Comparison of ENCODE assay signal across 1 cellular context in the genomic region with DNA sequence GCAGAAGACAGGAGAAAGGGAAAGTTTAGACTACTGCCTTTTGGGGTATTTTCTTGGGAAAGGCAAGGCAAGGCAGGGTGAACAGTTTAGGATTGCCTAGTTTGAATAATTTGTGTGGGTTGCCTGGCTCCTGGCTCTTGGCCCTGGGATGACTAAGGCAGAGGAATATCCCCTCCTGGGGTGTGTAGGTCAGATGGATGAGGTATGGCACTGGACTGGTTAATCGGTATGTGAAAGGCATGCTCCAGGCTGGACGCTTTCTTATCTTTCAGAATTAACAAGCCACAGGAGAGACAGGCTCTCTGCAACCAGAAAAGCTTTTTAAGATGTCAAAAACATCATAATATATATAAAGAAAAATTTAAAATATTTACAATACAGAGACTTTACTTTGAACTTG.
A peak's percentile ranks its signal among the peaks of the same experiment; 100 is the strongest.
TF ChIP-seq lines count a peak whose summit lies in the region.

No MANE protein-coding gene starts in this region.

TF ChIP-seq in HEK293, 187 proteins besides CTCF, POLR2A, EP300 and RAD21 (continued from another document):
- TF ChIP-seq, protein P1, sequence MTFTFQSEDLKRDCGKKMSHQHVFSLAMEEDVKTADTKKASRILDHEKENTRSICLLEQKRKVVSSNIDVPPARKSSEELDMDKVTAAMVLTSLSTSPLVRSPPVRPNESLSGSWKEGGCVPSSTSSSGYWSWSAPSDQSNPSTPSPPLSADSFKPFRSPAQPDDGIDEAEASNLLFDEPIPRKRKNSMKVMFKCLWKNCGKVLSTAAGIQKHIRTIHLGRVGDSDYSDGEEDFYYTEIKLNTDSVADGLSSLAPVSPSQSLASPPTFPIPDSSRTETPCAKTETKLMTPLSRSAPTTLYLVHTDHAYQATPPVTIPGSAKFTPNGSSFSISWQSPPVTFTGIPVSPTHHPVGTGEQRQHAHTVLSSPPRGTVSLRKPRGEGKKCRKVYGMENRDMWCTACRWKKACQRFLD (tag by site-specific recombination; IDR thresholded peaks at IDR 0.05): no peak
- TF ChIP-seq, protein P2, sequence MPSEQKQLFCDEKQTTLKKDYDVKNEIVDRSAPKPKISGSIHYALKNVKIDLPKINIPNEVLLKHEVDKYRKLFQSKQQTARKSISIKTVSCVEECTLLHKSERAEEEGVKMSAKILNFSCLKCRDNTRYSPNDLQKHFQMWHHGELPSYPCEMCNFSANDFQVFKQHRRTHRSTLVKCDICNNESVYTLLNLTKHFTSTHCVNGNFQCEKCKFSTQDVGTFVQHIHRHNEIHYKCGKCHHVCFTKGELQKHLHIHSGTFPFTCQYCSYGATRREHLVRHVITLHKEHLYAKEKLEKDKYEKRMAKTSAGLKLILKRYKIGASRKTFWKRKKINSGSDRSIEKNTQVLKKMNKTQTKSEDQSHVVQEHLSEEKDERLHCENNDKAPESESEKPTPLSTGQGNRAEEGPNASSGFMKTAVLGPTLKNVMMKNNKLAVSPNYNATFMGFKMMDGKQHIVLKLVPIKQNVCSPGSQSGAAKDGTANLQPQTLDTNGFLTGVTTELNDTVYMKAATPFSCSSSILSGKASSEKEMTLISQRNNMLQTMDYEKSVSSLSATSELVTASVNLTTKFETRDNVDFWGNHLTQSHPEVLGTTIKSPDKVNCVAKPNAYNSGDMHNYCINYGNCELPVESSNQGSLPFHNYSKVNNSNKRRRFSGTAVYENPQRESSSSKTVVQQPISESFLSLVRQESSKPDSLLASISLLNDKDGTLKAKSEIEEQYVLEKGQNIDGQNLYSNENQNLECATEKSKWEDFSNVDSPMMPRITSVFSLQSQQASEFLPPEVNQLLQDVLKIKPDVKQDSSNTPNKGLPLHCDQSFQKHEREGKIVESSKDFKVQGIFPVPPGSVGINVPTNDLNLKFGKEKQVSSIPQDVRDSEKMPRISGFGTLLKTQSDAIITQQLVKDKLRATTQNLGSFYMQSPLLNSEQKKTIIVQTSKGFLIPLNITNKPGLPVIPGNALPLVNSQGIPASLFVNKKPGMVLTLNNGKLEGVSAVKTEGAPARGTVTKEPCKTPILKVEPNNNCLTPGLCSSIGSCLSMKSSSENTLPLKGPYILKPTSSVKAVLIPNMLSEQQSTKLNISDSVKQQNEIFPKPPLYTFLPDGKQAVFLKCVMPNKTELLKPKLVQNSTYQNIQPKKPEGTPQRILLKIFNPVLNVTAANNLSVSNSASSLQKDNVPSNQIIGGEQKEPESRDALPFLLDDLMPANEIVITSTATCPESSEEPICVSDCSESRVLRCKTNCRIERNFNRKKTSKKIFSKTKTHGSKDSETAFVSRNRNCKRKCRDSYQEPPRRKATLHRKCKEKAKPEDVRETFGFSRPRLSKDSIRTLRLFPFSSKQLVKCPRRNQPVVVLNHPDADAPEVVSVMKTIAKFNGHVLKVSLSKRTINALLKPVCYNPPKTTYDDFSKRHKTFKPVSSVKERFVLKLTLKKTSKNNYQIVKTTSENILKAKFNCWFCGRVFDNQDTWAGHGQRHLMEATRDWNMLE (tag by site-specific recombination; conservative IDR thresholded peaks at IDR 0.05; ENCODE audit: low read depth): no peak
- no peak for TF ChIP-seq ZNF677 (tag by site-specific recombination; IDR thresholded peaks at IDR 0.05)
- TF ChIP-seq, protein P3, sequence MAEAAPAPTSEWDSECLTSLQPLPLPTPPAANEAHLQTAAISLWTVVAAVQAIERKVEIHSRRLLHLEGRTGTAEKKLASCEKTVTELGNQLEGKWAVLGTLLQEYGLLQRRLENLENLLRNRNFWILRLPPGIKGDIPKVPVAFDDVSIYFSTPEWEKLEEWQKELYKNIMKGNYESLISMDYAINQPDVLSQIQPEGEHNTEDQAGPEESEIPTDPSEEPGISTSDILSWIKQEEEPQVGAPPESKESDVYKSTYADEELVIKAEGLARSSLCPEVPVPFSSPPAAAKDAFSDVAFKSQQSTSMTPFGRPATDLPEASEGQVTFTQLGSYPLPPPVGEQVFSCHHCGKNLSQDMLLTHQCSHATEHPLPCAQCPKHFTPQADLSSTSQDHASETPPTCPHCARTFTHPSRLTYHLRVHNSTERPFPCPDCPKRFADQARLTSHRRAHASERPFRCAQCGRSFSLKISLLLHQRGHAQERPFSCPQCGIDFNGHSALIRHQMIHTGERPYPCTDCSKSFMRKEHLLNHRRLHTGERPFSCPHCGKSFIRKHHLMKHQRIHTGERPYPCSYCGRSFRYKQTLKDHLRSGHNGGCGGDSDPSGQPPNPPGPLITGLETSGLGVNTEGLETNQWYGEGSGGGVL (tag by site-specific recombination; IDR thresholded peaks at IDR 0.05): no peak
- TF ChIP-seq ZNF335 (tag by site-specific recombination; conservative IDR thresholded peaks at IDR 0.05): no peak
- no peak for TF ChIP-seq GFI1B (tag by site-specific recombination; IDR thresholded peaks at IDR 0.05)
- TF ChIP-seq ZNF791 (tag by site-specific recombination; IDR thresholded peaks at IDR 0.05): no peak
- TF ChIP-seq ZNF501 (tag by site-specific recombination; IDR thresholded peaks at IDR 0.05): 0 out of 2 replicates have a peak, but pooled peaks have one; percentile 7
- TF ChIP-seq ZFP37 (tag by site-specific recombination; IDR thresholded peaks at IDR 0.05): no peak
- TF ChIP-seq GLIS1 (tag by site-specific recombination; IDR thresholded peaks at IDR 0.05): peak; percentile 73
- no peak for TF ChIP-seq ZNF174 (tag by site-specific recombination; IDR thresholded peaks at IDR 0.05)
- no peak for TF ChIP-seq RBAK (tag by site-specific recombination; IDR thresholded peaks at IDR 0.05)
- TF ChIP-seq ZNF121 (tag by site-specific recombination; IDR thresholded peaks at IDR 0.05): no peak
- no peak for TF ChIP-seq KLF8 (tag by site-specific recombination; IDR thresholded peaks at IDR 0.05)
- no peak for TF ChIP-seq ZBTB1 (tag by site-specific recombination; IDR thresholded peaks at IDR 0.05)
- TF ChIP-seq ZBTB48 (tag by site-specific recombination; IDR thresholded peaks at IDR 0.05): no peak
- no peak for TF ChIP-seq ZNF23 (tag by site-specific recombination; IDR thresholded peaks at IDR 0.05; ENCODE audit: borderline replicate concordance)
- TF ChIP-seq, protein P4, sequence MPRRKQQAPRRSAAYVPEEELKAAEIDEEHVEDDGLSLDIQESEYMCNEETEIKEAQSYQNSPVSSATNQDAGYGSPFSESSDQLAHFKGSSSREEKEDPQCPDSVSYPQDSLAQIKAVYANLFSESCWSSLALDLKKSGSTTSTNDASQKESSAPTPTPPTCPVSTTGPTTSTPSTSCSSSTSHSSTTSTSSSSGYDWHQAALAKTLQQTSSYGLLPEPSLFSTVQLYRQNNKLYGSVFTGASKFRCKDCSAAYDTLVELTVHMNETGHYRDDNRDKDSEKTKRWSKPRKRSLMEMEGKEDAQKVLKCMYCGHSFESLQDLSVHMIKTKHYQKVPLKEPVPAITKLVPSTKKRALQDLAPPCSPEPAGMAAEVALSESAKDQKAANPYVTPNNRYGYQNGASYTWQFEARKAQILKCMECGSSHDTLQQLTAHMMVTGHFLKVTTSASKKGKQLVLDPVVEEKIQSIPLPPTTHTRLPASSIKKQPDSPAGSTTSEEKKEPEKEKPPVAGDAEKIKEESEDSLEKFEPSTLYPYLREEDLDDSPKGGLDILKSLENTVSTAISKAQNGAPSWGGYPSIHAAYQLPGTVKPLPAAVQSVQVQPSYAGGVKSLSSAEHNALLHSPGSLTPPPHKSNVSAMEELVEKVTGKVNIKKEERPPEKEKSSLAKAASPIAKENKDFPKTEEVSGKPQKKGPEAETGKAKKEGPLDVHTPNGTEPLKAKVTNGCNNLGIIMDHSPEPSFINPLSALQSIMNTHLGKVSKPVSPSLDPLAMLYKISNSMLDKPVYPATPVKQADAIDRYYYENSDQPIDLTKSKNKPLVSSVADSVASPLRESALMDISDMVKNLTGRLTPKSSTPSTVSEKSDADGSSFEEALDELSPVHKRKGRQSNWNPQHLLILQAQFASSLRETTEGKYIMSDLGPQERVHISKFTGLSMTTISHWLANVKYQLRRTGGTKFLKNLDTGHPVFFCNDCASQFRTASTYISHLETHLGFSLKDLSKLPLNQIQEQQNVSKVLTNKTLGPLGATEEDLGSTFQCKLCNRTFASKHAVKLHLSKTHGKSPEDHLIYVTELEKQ (tag by site-specific recombination; IDR thresholded peaks at IDR 0.05; ENCODE audit: borderline replicate concordance): no peak
- TF ChIP-seq YY1 (tag by site-specific recombination; IDR thresholded peaks at IDR 0.05): 0 out of 2 replicates have a peak, but pooled peaks have one; percentile 5
- TF ChIP-seq, protein P5, sequence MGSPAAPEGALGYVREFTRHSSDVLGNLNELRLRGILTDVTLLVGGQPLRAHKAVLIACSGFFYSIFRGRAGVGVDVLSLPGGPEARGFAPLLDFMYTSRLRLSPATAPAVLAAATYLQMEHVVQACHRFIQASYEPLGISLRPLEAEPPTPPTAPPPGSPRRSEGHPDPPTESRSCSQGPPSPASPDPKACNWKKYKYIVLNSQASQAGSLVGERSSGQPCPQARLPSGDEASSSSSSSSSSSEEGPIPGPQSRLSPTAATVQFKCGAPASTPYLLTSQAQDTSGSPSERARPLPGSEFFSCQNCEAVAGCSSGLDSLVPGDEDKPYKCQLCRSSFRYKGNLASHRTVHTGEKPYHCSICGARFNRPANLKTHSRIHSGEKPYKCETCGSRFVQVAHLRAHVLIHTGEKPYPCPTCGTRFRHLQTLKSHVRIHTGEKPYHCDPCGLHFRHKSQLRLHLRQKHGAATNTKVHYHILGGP (tag by site-specific recombination; IDR thresholded peaks at IDR 0.05): no peak
- TF ChIP-seq ZNF394 (tag by site-specific recombination; IDR thresholded peaks at IDR 0.05; ENCODE audit: borderline replicate concordance): no peak
- no peak for TF ChIP-seq TCF7L2 (IDR thresholded peaks at IDR 0.05; ENCODE audit: borderline replicate concordance, low read depth, low read length)
- no peak for TF ChIP-seq ZNF138 (tag by site-specific recombination; IDR thresholded peaks at IDR 0.05; ENCODE audit: borderline replicate concordance)
- TF ChIP-seq SCRT1 (tag by site-specific recombination; IDR thresholded peaks at IDR 0.05; ENCODE audit: borderline replicate concordance): no peak
- no peak for TF ChIP-seq ZNF510 (tag by site-specific recombination; IDR thresholded peaks at IDR 0.05; ENCODE audit: insufficient replicate concordance)
- TF ChIP-seq ZNF146 (tag by site-specific recombination; IDR thresholded peaks at IDR 0.05): no peak
